Comparison of ENCODE assay signal across 9 cellular contexts in genomic region chr18:64017870-64018269, GRCh38. TPM values are rescaled to one million over a fixed set of nuclear protein-coding genes. Genes with fewer than 3 reads are reported as not detected.
DNase-seq lines count a peak whose midpoint lies in the region; ATAC-seq and TF ChIP-seq lines count a peak whose summit lies in the region.
"Had no signal": no experiment of that assay in that cellular context is flagged by ENCODE, and none has a peak within 500 bp of the region (broad histone marks: within the 10 kb centered on the region; RNA-seq: fewer than 3 reads in every experiment).

No MANE protein-coding gene starts in this region.

- DNase-seq in RPMI7951 (ENCODE audit: low read depth) = peak; percentile 6
- peak; percentile 9 for DNase-seq in globus pallidus (ENCODE audit: low spot score)
- DNase-seq in epidermal melanocyte (ENCODE audit: insufficient read length, low spot score) = no peak
- DNase-seq in activated T-cell treated with anti-CD3 and anti-CD28 coated beads, Interleukin-2, amount 50 U/mL, for 48 hours = no peak

- H3K36me3 ChIP-seq in gastroesophageal sphincter = no peaks in the 10 kb centered on the region

- H3K9me3 ChIP-seq in gastroesophageal sphincter = no peaks in the 10 kb centered on the region

- no peak for TF ChIP-seq POLR2A in gastroesophageal sphincter (IDR thresholded peaks at IDR 0.05)

- no peaks in the 10 kb centered on the region for H3K4me1 ChIP-seq in gastroesophageal sphincter

- H3K27ac ChIP-seq in gastroesophageal sphincter = no peak overlapping the region

- H3K27me3 Mint-ChIP-seq in activated T-helper 17 cell treated with anti-CD3 and anti-CD28 coated beads, Interleukin-2, amount 50 U/mL, for 72 hours = peaks cover 12% of the 10 kb centered on the region

- 5 to 11% methylated on average over 1 of the region's 1 CpG for WGBS in gastroesophageal sphincter (ENCODE audit: low coverage in 1 of 2), 2 donors

- ATAC-seq in HG03520 (IDR thresholded peaks at IDR 0.05; ENCODE audit: unreplicated experiment) (peak; percentile 58), gastroesophageal sphincter (no peak)
- ATAC-seq in activated T-helper 17 cell treated with anti-CD3 and anti-CD28 coated beads, Interleukin-2, amount 50 U/mL, for 72 hours (replicated peaks) = no peak
- ATAC-seq: naive thymus-derived CD8-positive, alpha-beta T cell had no signal

- H3K27me3 ChIP-seq in gastroesophageal sphincter = no peaks in the 10 kb centered on the region

- no peak overlapping the region for H3K27ac Mint-ChIP-seq in activated T-helper 17 cell treated with anti-CD3 and anti-CD28 coated beads, Interleukin-2, amount 50 U/mL, for 72 hours
- H3K27ac Mint-ChIP-seq: naive thymus-derived CD8-positive, alpha-beta T cell had no signal

- no peaks in the 10 kb centered on the region for H3K4me1 Mint-ChIP-seq in activated T-helper 17 cell treated with anti-CD3 and anti-CD28 coated beads, Interleukin-2, amount 50 U/mL, for 72 hours
- H3K4me1 Mint-ChIP-seq: naive thymus-derived CD8-positive, alpha-beta T cell had no signal

- TF ChIP-seq EP300 in gastroesophageal sphincter (IDR thresholded peaks at IDR 0.05) = no peak

- no peak overlapping the region for H3K4me3 Mint-ChIP-seq in activated T-helper 17 cell treated with anti-CD3 and anti-CD28 coated beads, Interleukin-2, amount 50 U/mL, for 72 hours
- H3K4me3 Mint-ChIP-seq: naive thymus-derived CD8-positive, alpha-beta T cell had no signal

- H3K9me3 Mint-ChIP-seq in activated T-helper 17 cell treated with anti-CD3 and anti-CD28 coated beads, Interleukin-2, amount 50 U/mL, for 72 hours = no peaks in the 10 kb centered on the region
- H3K9me3 Mint-ChIP-seq: naive thymus-derived CD8-positive, alpha-beta T cell had no signal

- no peaks in the 10 kb centered on the region for H3K36me3 Mint-ChIP-seq in activated T-helper 17 cell treated with anti-CD3 and anti-CD28 coated beads, Interleukin-2, amount 50 U/mL, for 72 hours (ENCODE audit: low read depth)
- H3K36me3 Mint-ChIP-seq: naive thymus-derived CD8-positive, alpha-beta T cell had no signal

- TF ChIP-seq CTCF in GM12874 (IDR thresholded peaks at IDR 0.05; ENCODE audit: insufficient read depth, low read depth, low read length) (peak; percentile 26; the same call in 1 of the 2 replicates), gastroesophageal sphincter (IDR thresholded peaks at IDR 0.05) (peak in 2 of 4 experiments; percentile 4 to 33)

- no peak overlapping the region for H3K4me3 ChIP-seq in gastroesophageal sphincter

RNA-seq across cellular contexts. Expression of gene SERPINB8, which starts 48.0 kb away (rescaled TPM):
- total RNA-seq in RPMI7951 (2014; rRNA removed; shearing (Covaris generic)) = 35.2 and 41.0 TPM in 2 replicates
- 10 to 100 TPM in 3 of 4 donors, 1 to 10 TPM in 1; 6.4 to 16.6 (median 11.5) TPM for total RNA-seq in gastroesophageal sphincter
- total RNA-seq in activated T-helper 17 cell treated with anti-CD3 and anti-CD28 coated beads, Interleukin-2, amount 50 U/mL, for 72 hours = 10 to 100 TPM; 16.5 to 19.1 TPM

Comparison
In these comparisons a context has a peak if more than half of its experiments do, and no peak if none do; other contexts are left out.
1. DNase-seq: peak in RPMI7951 (single experiment) and globus pallidus (single experiment); none in epidermal melanocyte (single experiment) and activated T-cell treated with anti-CD3 and anti-CD28 coated beads, Interleukin-2, amount 50 U/mL, for 48 hours (0 of 2).